1 cellular context compared by ENCODE assay signal in genomic region chr12:91836696-91837095, GRCh38.
TF ChIP-seq lines count a peak whose summit lies in the region.

No MANE protein-coding gene starts in this region.

TF ChIP-seq in K562, 482 proteins besides CTCF, POLR2A, EP300 and RAD21 (continued from another document):
- TF ChIP-seq CREB5 (CRISPR knock-in tag; IDR thresholded peaks at IDR 0.05): no peak
- TF ChIP-seq TARDBP (IDR thresholded peaks at IDR 0.05): no peak
- TF ChIP-seq, protein P1, sequence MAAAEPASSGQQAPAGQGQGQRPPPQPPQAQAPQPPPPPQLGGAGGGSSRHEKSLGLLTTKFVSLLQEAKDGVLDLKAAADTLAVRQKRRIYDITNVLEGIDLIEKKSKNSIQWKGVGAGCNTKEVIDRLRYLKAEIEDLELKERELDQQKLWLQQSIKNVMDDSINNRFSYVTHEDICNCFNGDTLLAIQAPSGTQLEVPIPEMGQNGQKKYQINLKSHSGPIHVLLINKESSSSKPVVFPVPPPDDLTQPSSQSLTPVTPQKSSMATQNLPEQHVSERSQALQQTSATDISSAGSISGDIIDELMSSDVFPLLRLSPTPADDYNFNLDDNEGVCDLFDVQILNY (CRISPR knock-in tag; IDR thresholded peaks at IDR 0.05): no peak
- TF ChIP-seq KLF6 (CRISPR knock-in tag; IDR thresholded peaks at IDR 0.05; ENCODE audit: borderline replicate concordance): peak; percentile 50; the same call in 1 of the 2 replicates
- no peak for TF ChIP-seq TRIM28 (IDR thresholded peaks at IDR 0.05)
- TF ChIP-seq, protein P2, sequence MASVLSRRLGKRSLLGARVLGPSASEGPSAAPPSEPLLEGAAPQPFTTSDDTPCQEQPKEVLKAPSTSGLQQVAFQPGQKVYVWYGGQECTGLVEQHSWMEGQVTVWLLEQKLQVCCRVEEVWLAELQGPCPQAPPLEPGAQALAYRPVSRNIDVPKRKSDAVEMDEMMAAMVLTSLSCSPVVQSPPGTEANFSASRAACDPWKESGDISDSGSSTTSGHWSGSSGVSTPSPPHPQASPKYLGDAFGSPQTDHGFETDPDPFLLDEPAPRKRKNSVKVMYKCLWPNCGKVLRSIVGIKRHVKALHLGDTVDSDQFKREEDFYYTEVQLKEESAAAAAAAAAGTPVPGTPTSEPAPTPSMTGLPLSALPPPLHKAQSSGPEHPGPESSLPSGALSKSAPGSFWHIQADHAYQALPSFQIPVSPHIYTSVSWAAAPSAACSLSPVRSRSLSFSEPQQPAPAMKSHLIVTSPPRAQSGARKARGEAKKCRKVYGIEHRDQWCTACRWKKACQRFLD (CRISPR knock-in tag; IDR thresholded peaks at IDR 0.05): no peak
- TF ChIP-seq, protein P3, sequence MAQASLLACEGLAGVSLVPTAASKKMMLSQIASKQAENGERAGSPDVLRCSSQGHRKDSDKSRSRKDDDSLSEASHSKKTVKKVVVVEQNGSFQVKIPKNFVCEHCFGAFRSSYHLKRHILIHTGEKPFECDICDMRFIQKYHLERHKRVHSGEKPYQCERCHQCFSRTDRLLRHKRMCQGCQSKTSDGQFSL (CRISPR knock-in tag; IDR thresholded peaks at IDR 0.05): no peak
- TF ChIP-seq, protein P3 (tag; IDR thresholded peaks at IDR 0.05): peak in 1 of 2 experiments; percentile 78; a peak in 2 of 4 replicates
- TF ChIP-seq, protein P4, sequence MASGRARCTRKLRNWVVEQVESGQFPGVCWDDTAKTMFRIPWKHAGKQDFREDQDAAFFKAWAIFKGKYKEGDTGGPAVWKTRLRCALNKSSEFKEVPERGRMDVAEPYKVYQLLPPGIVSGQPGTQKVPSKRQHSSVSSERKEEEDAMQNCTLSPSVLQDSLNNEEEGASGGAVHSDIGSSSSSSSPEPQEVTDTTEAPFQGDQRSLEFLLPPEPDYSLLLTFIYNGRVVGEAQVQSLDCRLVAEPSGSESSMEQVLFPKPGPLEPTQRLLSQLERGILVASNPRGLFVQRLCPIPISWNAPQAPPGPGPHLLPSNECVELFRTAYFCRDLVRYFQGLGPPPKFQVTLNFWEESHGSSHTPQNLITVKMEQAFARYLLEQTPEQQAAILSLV (tag; IDR thresholded peaks at IDR 0.05): 0 out of 2 replicates have a peak, but pooled peaks have one; percentile 39
- peak; percentile 58; the same call in 1 of the 2 replicates for TF ChIP-seq ZNF311 (CRISPR knock-in tag; IDR thresholded peaks at IDR 0.05)
- no peak for TF ChIP-seq YBX1 (IDR thresholded peaks at IDR 0.05)
- TF ChIP-seq TSC22D4 (tag; IDR thresholded peaks at IDR 0.05): no peak
- no peak for TF ChIP-seq CAMTA2 (CRISPR knock-in tag; conservative IDR thresholded peaks at IDR 0.05)
- TF ChIP-seq CBFB (CRISPR knock-in tag; IDR thresholded peaks at IDR 0.05): no peak
- TF ChIP-seq, protein P5, sequence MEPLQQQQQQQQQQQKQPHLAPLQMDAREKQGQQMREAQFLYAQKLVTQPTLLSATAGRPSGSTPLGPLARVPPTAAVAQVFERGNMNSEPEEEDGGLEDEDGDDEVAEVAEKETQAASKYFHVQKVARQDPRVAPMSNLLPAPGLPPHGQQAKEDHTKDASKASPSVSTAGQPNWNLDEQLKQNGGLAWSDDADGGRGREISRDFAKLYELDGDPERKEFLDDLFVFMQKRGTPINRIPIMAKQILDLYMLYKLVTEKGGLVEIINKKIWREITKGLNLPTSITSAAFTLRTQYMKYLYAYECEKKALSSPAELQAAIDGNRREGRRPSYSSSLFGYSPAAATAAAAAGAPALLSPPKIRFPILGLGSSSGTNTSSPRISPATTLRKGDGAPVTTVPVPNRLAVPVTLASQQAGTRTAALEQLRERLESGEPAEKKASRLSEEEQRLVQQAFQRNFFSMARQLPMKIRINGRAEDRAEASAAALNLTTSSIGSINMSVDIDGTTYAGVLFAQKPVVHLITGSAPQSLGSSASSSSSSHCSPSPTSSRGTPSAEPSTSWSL (CRISPR knock-in tag; IDR thresholded peaks at IDR 0.05; ENCODE audit: borderline replicate concordance): no peak
- TF ChIP-seq MECOM (CRISPR knock-in tag; IDR thresholded peaks at IDR 0.05): peak; percentile 83
